12 cellular contexts compared by ENCODE assay signal in the genomic region with DNA sequence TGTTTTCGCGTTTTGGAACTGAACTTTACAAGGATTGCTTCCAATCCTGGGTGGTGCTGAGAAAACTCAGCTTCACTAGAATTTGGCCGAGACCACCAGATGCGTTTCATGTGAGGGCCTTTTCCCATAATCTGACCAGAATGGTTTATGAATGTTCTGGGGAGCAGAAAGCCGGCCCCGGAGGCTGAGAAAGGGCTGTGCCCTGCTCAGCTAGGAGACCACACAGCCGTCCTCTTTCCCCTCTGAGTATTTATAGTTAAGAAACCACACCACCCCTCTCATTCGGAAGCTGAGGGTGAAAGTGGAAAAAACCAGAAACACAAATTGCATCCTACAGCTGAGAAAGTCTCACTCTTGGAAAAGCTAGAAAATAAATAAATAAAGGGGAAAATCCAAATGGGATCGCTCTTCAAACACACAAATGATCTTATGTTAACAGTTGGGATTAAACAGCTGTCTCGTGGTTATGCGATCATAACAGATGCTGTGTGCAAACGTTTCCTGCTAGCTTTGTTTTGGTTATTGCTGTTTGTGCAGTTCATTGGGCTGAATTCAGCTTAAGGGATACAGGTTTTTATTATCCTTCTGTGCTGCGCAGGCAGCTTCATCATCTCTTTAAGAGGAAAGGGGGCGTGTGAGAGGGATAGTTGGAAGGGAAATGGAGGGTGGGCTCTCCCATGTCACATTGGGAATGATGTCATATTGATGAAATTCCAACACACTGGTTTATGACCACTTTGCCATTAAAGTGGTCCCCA.
DNase-seq lines count a peak whose midpoint lies in the region; FAIRE-seq and TF ChIP-seq lines count a peak whose summit lies in the region.
"Had no signal": no experiment of that assay in that cellular context is flagged by ENCODE, and none has a peak within 500 bp of the region (broad histone marks: within the 10 kb centered on the region; RNA-seq: fewer than 3 reads in every experiment).

No MANE protein-coding gene starts in this region.

- peak; percentile 97 for FAIRE-seq in endometrium (lab: Jason Lieb, UNC)
- FAIRE-seq: A549, GM12891 had no signal

- H3K23ac ChIP-seq in mesenchymal stem cell (ENCODE audit: low read length in 2 of 2), result no peak overlapping the region

- no peak overlapping the region for H3K14ac ChIP-seq in mesenchymal stem cell (ENCODE audit: low read length in 2 of 2)

- TF ChIP-seq EP300 in transverse colon (IDR thresholded peaks at IDR 0.05; ENCODE audit: low read depth), result no peak

- TF ChIP-seq CTCF in transverse colon (IDR thresholded peaks at IDR 0.05), result no peak

- peak overlapping the region; percentile 81 for H2AK5ac ChIP-seq in mesenchymal stem cell (ENCODE audit: low read length, severe bottlenecking)

- H3K79me1 ChIP-seq in mesenchymal stem cell (replicated peaks; ENCODE audit: low read length, poor library complexity, severe bottlenecking), result no peaks in the 10 kb centered on the region

- 35% methylated on average over 10 of the region's 14 CpGs for whole genome bisulfite sequencing in mesenchymal stem cell
- WGBS in transverse colon (ENCODE audit: low coverage in 1 of 2), 2 donors, result 31 to 37% methylated on average over 10 to 14 of the region's 14 CpGs

- peak overlapping the region; percentile 44 to 84 for H3K18ac ChIP-seq in mesenchymal stem cell (ENCODE audit: low read depth in 1 of 2, low read length in 2 of 2)

- H3K27ac ChIP-seq in mesenchymal stem cell (ENCODE audit: low read length, poor library complexity, severe bottlenecking) (no peak overlapping the region), transverse colon (peak overlapping the region; percentile 52 to 74 (median 60))
- H3K27ac ChIP-seq: A549 had no signal

- H3K9me3 ChIP-seq in mesenchymal stem cell (ENCODE audit: control insufficient read depth, low read length) (peaks cover 5% of the 10 kb centered on the region), transverse colon (no peaks in the 10 kb centered on the region)

- no peak for TF ChIP-seq POLR2A in transverse colon (IDR thresholded peaks at IDR 0.05)

- no peak overlapping the region for H2BK15ac ChIP-seq in mesenchymal stem cell (ENCODE audit: low read depth, poor library complexity, severe bottlenecking)

- H2AFZ ChIP-seq in mesenchymal stem cell (ENCODE audit: low read depth, low read length), result no peak overlapping the region

- peak; percentile 0 for DNase-seq in NCI-H748 (lab: John Stamatoyannopoulos, UW; ENCODE audit: unreplicated experiment)
- no peak for DNase-seq in NCI-H748 treated with DMSO at 0.1 percent for 48 hours (lab: John Stamatoyannopoulos, UW)
- DNase-seq in mesenchymal stem cell, result peak; percentile 90
- DNase-seq in transverse colon, result no peak
- DNase-seq in NK-92 treated with Interleukin-12 subunit alpha and Interleukin-12 subunit beta, amount 100 ng/mL, for 24 hours (lab: John Stamatoyannopoulos, UW), result no peak
- no peak for DNase-seq in NCI-H1930 (lab: John Stamatoyannopoulos, UW)
- no peak for DNase-seq in NCI-H226
- DNase-seq: activated CD4-positive, CD25-positive, alpha-beta regulatory T cell treated with anti-CD3 and anti-CD28 coated beads, Interleukin-2, amount 50 U/mL, for 72 hours; islet precursor cell had no signal

- intact Hi-C loops in transverse colon (cut with DNase I; ENCODE audit: low total_unique reads), result no loop called here

- H3K9ac ChIP-seq in mesenchymal stem cell (ENCODE audit: low read length), result peak overlapping the region; percentile 80

- in situ Hi-C loops in transverse colon (cut with MboI; ENCODE audit: low pct_ligation_motif_present in 1 of 4, low pct_unique_long_range_greater_than_20kb in 1 of 4, low sequenced_read_pairs in 3 of 4), result no loop called here

- H3K36me3 ChIP-seq in mesenchymal stem cell (ENCODE audit: control insufficient read depth in 1 of 2, insufficient read depth in 2 of 2, low read depth in 1 of 2, low read length in 2 of 2) (no peaks in the 10 kb centered on the region), transverse colon (no peaks in the 10 kb centered on the region)

- peak overlapping the region; percentile 85 for H4K8ac ChIP-seq in mesenchymal stem cell (ENCODE audit: low read length)

- H3K27me3 ChIP-seq in mesenchymal stem cell (ENCODE audit: control insufficient read depth in 1 of 2, insufficient read depth in 1 of 2, low read length in 2 of 2) (no peaks in the 10 kb centered on the region), transverse colon (no peaks in the 10 kb centered on the region)

- H4K91ac ChIP-seq in mesenchymal stem cell (ENCODE audit: low read length), result no peak overlapping the region

- H2BK12ac ChIP-seq in mesenchymal stem cell (ENCODE audit: low read length in 2 of 2), result peak overlapping the region; percentile 76 to 89

- H3K4me2 ChIP-seq in mesenchymal stem cell (ENCODE audit: low read length, poor library complexity, severe bottlenecking), result no peak overlapping the region
- H3K4me2 ChIP-seq: A549 had no signal

- H3K4me3 ChIP-seq in mesenchymal stem cell (ENCODE audit: insufficient read depth in 1 of 2, low read depth in 1 of 2, low read length in 2 of 2) (peak overlapping the region in 1 of 2 experiments; percentile 47), transverse colon (no peak overlapping the region)
- H3K4me3 ChIP-seq: A549 had no signal

- H3K4ac ChIP-seq in mesenchymal stem cell (ENCODE audit: low read depth in 1 of 2, low read length in 2 of 2), result peak overlapping the region; percentile 24 to 82

- no peaks in the 10 kb centered on the region for H3K4me1 ChIP-seq in mesenchymal stem cell (ENCODE audit: control insufficient read depth, insufficient read depth, low read depth, low read length)
- no peaks in the 10 kb centered on the region for H3K4me1 ChIP-seq in transverse colon
- H3K4me1 ChIP-seq: A549 had no signal

- H2BK120ac ChIP-seq in mesenchymal stem cell (ENCODE audit: low read depth, low read length), result no peak overlapping the region

- no peak overlapping the region for H2BK5ac ChIP-seq in mesenchymal stem cell (ENCODE audit: low read depth, low read length, poor library complexity, severe bottlenecking)

Comparison
In these comparisons a context has a peak if more than half of its experiments do, and no peak if none do; other contexts are left out.
1. DNase-seq: peak in NCI-H748 (single experiment) and mesenchymal stem cell (single experiment); none in NCI-H748 treated with DMSO at 0.1 percent for 48 hours (single experiment), transverse colon (single experiment), NK-92 treated with Interleukin-12 subunit alpha and Interleukin-12 subunit beta, amount 100 ng/mL, for 24 hours (single experiment), NCI-H1930 (0 of 2) and NCI-H226 (single experiment).